Comparison of ENCODE assay signal across 2 cellular contexts in the genomic region with DNA sequence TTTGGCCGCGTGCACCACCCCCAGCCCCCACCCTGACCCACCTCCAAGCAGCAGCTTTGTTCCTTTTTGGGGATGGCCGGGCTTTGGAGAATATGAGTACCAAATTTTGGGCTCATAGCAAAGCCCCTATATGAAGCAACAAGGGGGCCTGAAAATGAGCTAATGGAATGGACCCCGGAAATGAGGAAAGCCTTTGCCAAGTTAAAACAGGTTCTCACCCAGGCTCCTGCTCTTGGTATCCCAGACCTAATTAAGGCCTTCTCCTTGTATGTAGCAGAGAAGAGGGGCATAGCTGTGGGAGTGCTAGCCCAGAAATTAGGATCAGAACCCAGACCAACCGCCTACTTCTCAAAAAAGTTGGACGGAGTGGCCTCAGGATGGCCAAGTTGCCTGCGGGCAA.
TF ChIP-seq lines count a peak whose summit lies in the region.

No MANE protein-coding gene starts in this region.

TF ChIP-seq in H1, 55 proteins besides CTCF, POLR2A, EP300 and RAD21:
- no peak for TF ChIP-seq KDM5A (IDR thresholded peaks at IDR 0.05; ENCODE audit: low read length)
- no peak for TF ChIP-seq CHD2 (IDR thresholded peaks at IDR 0.05; ENCODE audit: low read length)

TF ChIP-seq in SK-N-SH treated with all-trans-retinoic acid at 6 μM for 48 hours, 23 proteins besides CTCF, POLR2A, EP300 and RAD21:
- TF ChIP-seq GLIS3 (CRISPR knock-in tag; IDR thresholded peaks at IDR 0.05) (no peak), ZC3H10 (CRISPR knock-in tag; IDR thresholded peaks at IDR 0.05) (no peak), ZFP30 (CRISPR knock-in tag; IDR thresholded peaks at IDR 0.05) (no peak), ZNF565 (CRISPR knock-in tag; conservative IDR thresholded peaks at IDR 0.05; ENCODE audit: low read depth) (no peak)
- TF ChIP-seq, protein P1, sequence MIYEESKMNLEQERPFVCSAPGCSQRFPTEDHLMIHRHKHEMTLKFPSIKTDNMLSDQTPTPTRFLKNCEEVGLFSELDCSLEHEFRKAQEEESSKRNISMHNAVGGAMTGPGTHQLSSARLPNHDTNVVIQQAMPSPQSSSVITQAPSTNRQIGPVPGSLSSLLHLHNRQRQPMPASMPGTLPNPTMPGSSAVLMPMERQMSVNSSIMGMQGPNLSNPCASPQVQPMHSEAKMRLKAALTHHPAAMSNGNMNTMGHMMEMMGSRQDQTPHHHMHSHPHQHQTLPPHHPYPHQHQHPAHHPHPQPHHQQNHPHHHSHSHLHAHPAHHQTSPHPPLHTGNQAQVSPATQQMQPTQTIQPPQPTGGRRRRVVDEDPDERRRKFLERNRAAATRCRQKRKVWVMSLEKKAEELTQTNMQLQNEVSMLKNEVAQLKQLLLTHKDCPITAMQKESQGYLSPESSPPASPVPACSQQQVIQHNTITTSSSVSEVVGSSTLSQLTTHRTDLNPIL (CRISPR knock-in tag; IDR thresholded peaks at IDR 0.05; ENCODE audit: low read depth) = no peak
TF ChIP-seq in SK-N-SH treated with all-trans-retinoic acid at 6 μM for 48 hours: peak in this region for 0.
